In the genomic region with DNA sequence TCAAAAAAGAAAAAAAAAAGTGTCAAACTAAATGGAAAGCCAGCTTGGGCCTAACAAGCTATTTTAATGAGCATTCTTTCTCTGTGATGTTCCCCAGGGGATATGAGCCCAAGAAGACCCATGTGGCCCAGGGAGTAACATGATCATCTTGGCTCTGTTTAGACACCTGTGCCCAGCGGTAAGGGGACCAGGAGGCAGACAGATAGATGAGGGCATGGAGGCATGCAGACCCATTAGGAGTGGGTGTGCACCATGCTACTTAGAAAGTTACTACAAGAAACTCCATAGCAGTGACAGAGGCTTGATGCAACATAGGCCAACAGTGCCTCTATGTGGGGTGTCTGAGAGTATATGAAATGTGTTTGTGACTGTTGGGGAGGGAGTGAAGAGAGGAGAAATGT, we compare ENCODE assay signal across 12 cellular contexts. TPM values are rescaled to one million over a fixed set of nuclear protein-coding genes. Genes with fewer than 3 reads are reported as not detected.
DNase-seq lines count a peak whose midpoint lies in the region; ATAC-seq, FAIRE-seq and TF ChIP-seq lines count a peak whose summit lies in the region.
"Had no signal": no experiment of that assay in that cellular context is flagged by ENCODE, and none has a peak within 500 bp of the region (broad histone marks: within the 10 kb centered on the region; RNA-seq: fewer than 3 reads in every experiment).

No MANE protein-coding gene starts in this region.

- peaks cover 5% of the 10 kb centered on the region for H3K4me1 ChIP-seq in A673 (ENCODE audit: insufficient read depth, low read length, poor library complexity, severe bottlenecking)
- H3K4me1 ChIP-seq in heart left ventricle, result peaks cover 0 to 42% (median 14%) of the 10 kb centered on the region in 12 donors

- TF ChIP-seq POLR2A in heart left ventricle (IDR thresholded peaks at IDR 0.05), result no peak

- no peaks in the 10 kb centered on the region for H3K9me3 Mint-ChIP-seq in dendritic cell treated with granulocyte-macrophage colony-stimulating factor and Interleukin-4, amounts not matched to agents 40 ng/mL and 50 ng/mL, for 4 days
- H3K9me3 Mint-ChIP-seq: stimulated activated memory B cell treated with anti-CD40 and anti-IgM and Interleukin-4, amounts not matched to agents 10 μg/mL and 1 μg/mL and 100 μg/mL, for 72 hours had no signal

- intact Hi-C loops in A673 (cut with micrococcal nuclease; ENCODE audit: unreplicated experiment) (no loop called here), heart left ventricle (cut with DNase I) (no loop called here)
- intact Hi-C loops in dendritic cell treated with granulocyte-macrophage colony-stimulating factor and Interleukin-4, amounts not matched to agents 40 ng/mL and 50 ng/mL, for 4 days (cut with micrococcal nuclease), result loop anchor here (2.0 kb wide), 1 partner anchor 232 kb away; no protein-coding TSS in a partner anchor

- BruUV-seq in A673 (replicated peaks; lab: Mats Ljungman, UMichigan), result no TSS peak

- no peaks in the 10 kb centered on the region for H3K27me3 ChIP-seq in A673 (replicated peaks; ENCODE audit: insufficient read depth, low read depth, low read length, poor library complexity)
- no peaks in the 10 kb centered on the region for H3K27me3 ChIP-seq in heart left ventricle
- H3K27me3 ChIP-seq: adrenal gland had no signal

- CTCF ChIA-PET in A673 (lab: Charles Lee), result interaction anchor here (0.8 kb wide), 1 partner anchor 241 kb away, joined by 3 read pairs; no protein-coding TSS in a partner anchor
- CTCF ChIA-PET in GM10248 (lab: Yijun Ruan, JAX), result interaction anchor here (0.9 to 3.6 kb wide), 6 partner anchors 12 to 233 kb away, joined by 3 to 15 read pairs (median 4); no protein-coding TSS in a partner anchor

- H3K4me3 ChIP-seq in A673 (ENCODE audit: low read depth, low read length, poor library complexity, severe bottlenecking) (no peak overlapping the region), heart left ventricle (no peak overlapping the region)
- H3K4me3 ChIP-seq: adrenal gland, HAP-1 had no signal

- H3K27ac ChIP-seq in A673 (ENCODE audit: low read depth, low read length, poor library complexity, severe bottlenecking) (no peak overlapping the region), heart left ventricle (no peak overlapping the region)

- FAIRE-seq in RCC 7860 (lab: Jason Lieb, UNC), result no peak

- POLR2A ChIA-PET in A673 (lab: Charles Lee; ENCODE audit: low non-redundant PET) (no interaction called here), GM10248 (lab: Yijun Ruan, JAX) (no interaction called here)

- H3K9me3 ChIP-seq in A673 (ENCODE audit: low read depth, low read length, poor library complexity, severe bottlenecking), result no peaks in the 10 kb centered on the region
- H3K9me3 ChIP-seq in heart left ventricle, result no peaks in the 10 kb centered on the region
- H3K9me3 ChIP-seq: adrenal gland, HAP-1 had no signal

- H3K36me3 ChIP-seq in A673 (ENCODE audit: insufficient read depth, low read length, poor library complexity, severe bottlenecking) (no peaks in the 10 kb centered on the region), heart left ventricle (no peaks in the 10 kb centered on the region)
- H3K36me3 ChIP-seq: adrenal gland, HAP-1 had no signal

- DNase-seq in A673 (ENCODE audit: low spot score) (peak; percentile 7), GM10248 (ENCODE audit: extremely low spot score) (peak; percentile 55), NCI-H2107 treated with DMSO at 0.1 percent for 48 hours (lab: John Stamatoyannopoulos, UW; ENCODE audit: unreplicated experiment) (peak; percentile 76), heart left ventricle (no peak), RCC 7860 (ENCODE audit: low spot score) (no peak), NCI-H2196 treated with DMSO at 0.1 percent for 48 hours (lab: John Stamatoyannopoulos, UW; ENCODE audit: unreplicated experiment) (no peak)
- DNase-seq: GDM1 had no signal

- H3K27me3 Mint-ChIP-seq in dendritic cell treated with granulocyte-macrophage colony-stimulating factor and Interleukin-4, amounts not matched to agents 40 ng/mL and 50 ng/mL, for 4 days, result no peaks in the 10 kb centered on the region
- H3K27me3 Mint-ChIP-seq: stimulated activated memory B cell treated with anti-CD40 and anti-IgM and Interleukin-4, amounts not matched to agents 10 μg/mL and 1 μg/mL and 100 μg/mL, for 72 hours had no signal

- H3K27ac Mint-ChIP-seq in dendritic cell treated with granulocyte-macrophage colony-stimulating factor and Interleukin-4, amounts not matched to agents 40 ng/mL and 50 ng/mL, for 4 days, result peak overlapping the region; percentile 83
- H3K27ac Mint-ChIP-seq: stimulated activated memory B cell treated with anti-CD40 and anti-IgM and Interleukin-4, amounts not matched to agents 10 μg/mL and 1 μg/mL and 100 μg/mL, for 72 hours had no signal

- no peak overlapping the region for H3K4me3 Mint-ChIP-seq in dendritic cell treated with granulocyte-macrophage colony-stimulating factor and Interleukin-4, amounts not matched to agents 40 ng/mL and 50 ng/mL, for 4 days
- H3K4me3 Mint-ChIP-seq: stimulated activated memory B cell treated with anti-CD40 and anti-IgM and Interleukin-4, amounts not matched to agents 10 μg/mL and 1 μg/mL and 100 μg/mL, for 72 hours had no signal

- H3K4me1 Mint-ChIP-seq in dendritic cell treated with granulocyte-macrophage colony-stimulating factor and Interleukin-4, amounts not matched to agents 40 ng/mL and 50 ng/mL, for 4 days (ENCODE audit: low read depth), result peaks cover 70% of the 10 kb centered on the region

- peaks cover 23% of the 10 kb centered on the region for H3K36me3 Mint-ChIP-seq in dendritic cell treated with granulocyte-macrophage colony-stimulating factor and Interleukin-4, amounts not matched to agents 40 ng/mL and 50 ng/mL, for 4 days (ENCODE audit: low read depth)
- H3K36me3 Mint-ChIP-seq: stimulated activated memory B cell treated with anti-CD40 and anti-IgM and Interleukin-4, amounts not matched to agents 10 μg/mL and 1 μg/mL and 100 μg/mL, for 72 hours had no signal

- TF ChIP-seq CTCF in A673 (conservative IDR thresholded peaks at IDR 0.05; ENCODE audit: low read depth, low read length), result 0 out of 2 replicates have a peak, but pooled peaks have one; percentile 21
- peak; percentile 65 for TF ChIP-seq CTCF in GM10248 (IDR thresholded peaks at IDR 0.05; ENCODE audit: control extremely low read depth, extremely low read depth, low read depth, missing control alignments)
- TF ChIP-seq CTCF in heart left ventricle (IDR thresholded peaks at IDR 0.05), result no peak

- 78 to 93% (median 89%) methylated on average over 1 of the region's 1 CpG for WGBS in heart left ventricle, 4 donors

- ATAC-seq in heart left ventricle (no peak), HG03196 (IDR thresholded peaks at IDR 0.05; ENCODE audit: unreplicated experiment) (no peak)
- ATAC-seq: stimulated activated memory B cell treated with anti-CD40 and anti-IgM and Interleukin-4, amounts not matched to agents 10 μg/mL and 1 μg/mL and 100 μg/mL, for 72 hours had no signal

RNA-seq across cellular contexts. Expression of a gene that starts 3.1 kb away (rescaled TPM):
- total RNA-seq in A673 (2021) (15.4 and 17.8 TPM in 2 replicates), heart left ventricle (10 to 100 TPM; 15.5 to 30.0 (median 19.9) TPM)
- polyA plus RNA-seq in heart left ventricle, result 10 to 100 TPM in 1 of 2 donors, 1 to 10 TPM in 1; 8.8 to 15.6 TPM

RNA-seq across cellular contexts. Expression of a gene that starts 45.9 kb away (rescaled TPM):
- total RNA-seq in A673 (2021), result 10.6 TPM in 2 replicates
- total RNA-seq in heart left ventricle, result 10 to 100 TPM in 8 of 9 donors, 1 to 10 TPM in 1; 9.7 to 24.7 (median 15.5) TPM
- polyA plus RNA-seq in heart left ventricle, result 10 to 100 TPM in 1 of 2 donors, 1 to 10 TPM in 1; 2.5 to 10.4 TPM

Comparison
In these comparisons a context has a peak if more than half of its experiments do, and no peak if none do; other contexts are left out.
1. DNase-seq: peak in A673 (single experiment), GM10248 (single experiment) and NCI-H2107 treated with DMSO at 0.1 percent for 48 hours (single experiment); none in heart left ventricle (0 of 5), RCC 7860 (single experiment) and NCI-H2196 treated with DMSO at 0.1 percent for 48 hours (single experiment).
2. CTCF ChIP-seq: peak in A673 (single experiment) and GM10248 (single experiment); none in heart left ventricle (0 of 12).